ENCODE assay signal across 9 cellular contexts in genomic region chr9:116860509-116861120, GRCh38.
DNase-seq lines count a peak whose midpoint lies in the region; ATAC-seq and TF ChIP-seq lines count a peak whose summit lies in the region.
"Had no signal": no experiment of that assay in that cellular context is flagged by ENCODE, and none has a peak within 500 bp of the region (broad histone marks: within the 10 kb centered on the region; RNA-seq: fewer than 3 reads in every experiment).

No MANE protein-coding gene starts in this region.

- H3K79me2 ChIP-seq in SK-N-SH (ENCODE audit: insufficient read depth): no peaks in the 10 kb centered on the region

- H3K4me3 ChIP-seq in LNCaP clone FGC (ENCODE audit: low read depth, low read length) (no peak overlapping the region), SK-N-SH (ENCODE audit: low read depth in 2 of 2, low read length in 1 of 2) (no peak overlapping the region)

- H3K9ac ChIP-seq in SK-N-SH: no peak overlapping the region

- no peak overlapping the region for H3K27ac ChIP-seq in SK-N-SH (ENCODE audit: low read depth in 2 of 2, low read length in 1 of 2)
- peak overlapping the region; percentile 51 for H3K27ac ChIP-seq in epithelial cell of prostate

- H4K20me1 ChIP-seq in SK-N-SH (ENCODE audit: insufficient read depth): no peaks in the 10 kb centered on the region

- no peaks in the 10 kb centered on the region for H3K36me3 Mint-ChIP-seq in stimulated activated memory B cell treated with anti-CD40 and anti-IgM and Interleukin-4, amounts not matched to agents 10 μg/mL and 1 μg/mL and 100 μg/mL, for 72 hours

- DNase-seq in NCI-H2081 (lab: John Stamatoyannopoulos, UW) (peak; percentile 40 to 44), NCI-H2081 treated with DMSO at 0.1 percent for 48 hours (lab: John Stamatoyannopoulos, UW) (no peak), LNCaP clone FGC (ENCODE audit: low read depth) (peak; percentile 25), SK-N-SH (peak; percentile 64), epithelial cell of prostate (ENCODE audit: low read depth, low spot score) (no peak), mucosa of gallbladder (ENCODE audit: low spot score) (peak; percentile 58)

- no peaks in the 10 kb centered on the region for H3K9me3 ChIP-seq in SK-N-SH

- H3K9me3 Mint-ChIP-seq in stimulated activated memory B cell treated with anti-CD40 and anti-IgM and Interleukin-4, amounts not matched to agents 10 μg/mL and 1 μg/mL and 100 μg/mL, for 72 hours: no peaks in the 10 kb centered on the region
- H3K9me3 Mint-ChIP-seq: stimulated activated naive CD8-positive, alpha-beta T cell treated with anti-CD3 and anti-CD28 coated beads, Interleukin-15, amount 100 ng/mL, for 72 hours had no signal

- H3K4me1 Mint-ChIP-seq in stimulated activated memory B cell treated with anti-CD40 and anti-IgM and Interleukin-4, amounts not matched to agents 10 μg/mL and 1 μg/mL and 100 μg/mL, for 72 hours: no peaks in the 10 kb centered on the region
- H3K4me1 Mint-ChIP-seq: stimulated activated naive CD8-positive, alpha-beta T cell treated with anti-CD3 and anti-CD28 coated beads, Interleukin-15, amount 100 ng/mL, for 72 hours had no signal

- H3K36me3 ChIP-seq in SK-N-SH (replicated peaks in 1 of 2; ENCODE audit: control insufficient read depth in 1 of 2, insufficient read depth in 2 of 2, low read length in 1 of 2): peaks cover 0 to 11% of the 10 kb centered on the region in 2 experiments

- peak; percentile 81 for TF ChIP-seq CTCF in LNCaP clone FGC (IDR thresholded peaks at IDR 0.05; ENCODE audit: control insufficient read depth, extremely low read depth, insufficient read depth)
- peak; percentile 71 for TF ChIP-seq CTCF in SK-N-SH (IDR thresholded peaks at IDR 0.05)

- CTCF ChIA-PET in SK-N-SH (lab: Yijun Ruan, JAX): interaction anchor here (0.6 to 7.8 kb wide), 37 partner anchors 9 to 1483 kb away, joined by 3 to 88 read pairs (median 5); no protein-coding TSS in a partner anchor

- H3K4me2 ChIP-seq in SK-N-SH: no peak overlapping the region

- H3K4me3 Mint-ChIP-seq in stimulated activated memory B cell treated with anti-CD40 and anti-IgM and Interleukin-4, amounts not matched to agents 10 μg/mL and 1 μg/mL and 100 μg/mL, for 72 hours: no peak overlapping the region
- H3K4me3 Mint-ChIP-seq: stimulated activated naive CD8-positive, alpha-beta T cell treated with anti-CD3 and anti-CD28 coated beads, Interleukin-15, amount 100 ng/mL, for 72 hours had no signal

- peak; percentile 77 for ATAC-seq in GM19452 (IDR thresholded peaks at IDR 0.05; ENCODE audit: unreplicated experiment)
- no peak for ATAC-seq in stimulated activated memory B cell treated with anti-CD40 and anti-IgM and Interleukin-4, amounts not matched to agents 10 μg/mL and 1 μg/mL and 100 μg/mL, for 72 hours
- ATAC-seq: stimulated activated naive CD8-positive, alpha-beta T cell treated with anti-CD3 and anti-CD28 coated beads, Interleukin-15, amount 100 ng/mL, for 72 hours had no signal

- POLR2A ChIA-PET in SK-N-SH (lab: Yijun Ruan, JAX): no interaction called here

- no peaks in the 10 kb centered on the region for H3F3A ChIP-seq in SK-N-SH (replicated peaks; ENCODE audit: insufficient read depth)

- H3K27me3 ChIP-seq in SK-N-SH (ENCODE audit: insufficient read depth): no peaks in the 10 kb centered on the region

- H3K27ac Mint-ChIP-seq in stimulated activated memory B cell treated with anti-CD40 and anti-IgM and Interleukin-4, amounts not matched to agents 10 μg/mL and 1 μg/mL and 100 μg/mL, for 72 hours: no peak overlapping the region
- H3K27ac Mint-ChIP-seq: stimulated activated naive CD8-positive, alpha-beta T cell treated with anti-CD3 and anti-CD28 coated beads, Interleukin-15, amount 100 ng/mL, for 72 hours had no signal

- H3K27me3 Mint-ChIP-seq in stimulated activated memory B cell treated with anti-CD40 and anti-IgM and Interleukin-4, amounts not matched to agents 10 μg/mL and 1 μg/mL and 100 μg/mL, for 72 hours: peaks cover 27% of the 10 kb centered on the region

- WGBS in SK-N-SH (ENCODE audit: low lambda C conversion rate): 23% methylated on average over 3 of the region's 3 CpGs

- H3K4me1 ChIP-seq in SK-N-SH (ENCODE audit: control insufficient read depth in 1 of 2, insufficient read depth in 2 of 2, low read depth in 1 of 2, low read length in 1 of 2): no peaks in the 10 kb centered on the region

- TF ChIP-seq RAD21 in SK-N-SH (IDR thresholded peaks at IDR 0.05; ENCODE audit: low read length): peak; percentile 66

- TF ChIP-seq EP300 in SK-N-SH (IDR thresholded peaks at IDR 0.05; ENCODE audit: borderline replicate concordance in 1 of 2, low read depth in 1 of 2, low read length in 1 of 2): no peak

- H2AFZ ChIP-seq in SK-N-SH (ENCODE audit: low read depth): no peak overlapping the region

- no peaks in the 10 kb centered on the region for H3K9me2 ChIP-seq in SK-N-SH

TF ChIP-seq in SK-N-SH, 30 proteins besides CTCF, POLR2A, EP300 and RAD21:
- TF ChIP-seq MAX (IDR thresholded peaks at IDR 0.05; ENCODE audit: low read depth) (no peak), SMC3 (IDR thresholded peaks at IDR 0.05; ENCODE audit: low read depth, low read length) (peak; percentile 77)

Comparison
In these comparisons a context has a peak if more than half of its experiments do, and no peak if none do; other contexts are left out.
1. DNase-seq: peak in NCI-H2081 (2 of 2), LNCaP clone FGC (single experiment), SK-N-SH (single experiment) and mucosa of gallbladder (single experiment); none in NCI-H2081 treated with DMSO at 0.1 percent for 48 hours (single experiment) and epithelial cell of prostate (single experiment).